Comparison of ENCODE assay signal across 16 cellular contexts in the genomic region with DNA sequence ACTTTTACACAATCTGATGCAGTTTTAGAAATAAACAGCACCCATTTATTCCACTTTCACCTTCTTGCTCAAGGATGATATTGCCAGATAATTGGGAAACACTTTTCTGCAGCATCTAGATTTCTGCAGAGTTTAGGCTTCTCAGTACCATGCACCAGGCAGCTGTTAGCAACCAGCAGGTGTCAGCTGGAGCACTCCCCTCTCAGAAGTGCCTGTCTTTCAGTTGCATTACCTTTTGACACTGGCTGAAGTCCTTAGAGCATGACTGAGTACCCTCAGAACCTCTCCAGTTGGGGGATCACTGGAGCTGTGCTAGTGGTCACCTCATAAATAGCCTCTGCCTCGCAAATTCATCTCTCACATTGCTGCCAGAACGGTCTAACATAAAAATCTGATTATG.
DNase-seq lines count a peak whose midpoint lies in the region; ATAC-seq and TF ChIP-seq lines count a peak whose summit lies in the region.
"Had no signal": no experiment of that assay in that cellular context is flagged by ENCODE, and none has a peak within 500 bp of the region (broad histone marks: within the 10 kb centered on the region; RNA-seq: fewer than 3 reads in every experiment).

No MANE protein-coding gene starts in this region.

- H3K27me3 ChIP-seq in Caco-2 (replicated peaks; ENCODE audit: control insufficient read depth, insufficient read depth, low read length) (no peaks in the 10 kb centered on the region), MM.1S (replicated peaks; ENCODE audit: insufficient read depth, low read length) (no peaks in the 10 kb centered on the region), WERI-Rb-1 (ENCODE audit: insufficient read depth, low read depth, severe bottlenecking) (no peaks in the 10 kb centered on the region), Karpas-422 (ENCODE audit: low read length) (no peaks in the 10 kb centered on the region)

- no peaks in the 10 kb centered on the region for H3K9me3 ChIP-seq in Caco-2
- H3K9me3 ChIP-seq in MM.1S (replicated peaks; ENCODE audit: insufficient read depth, low read length), result no peaks in the 10 kb centered on the region
- no peaks in the 10 kb centered on the region for H3K9me3 ChIP-seq in WERI-Rb-1 (ENCODE audit: severe bottlenecking)
- no peaks in the 10 kb centered on the region for H3K9me3 ChIP-seq in Karpas-422 (ENCODE audit: low read length)

- CTCF ChIA-PET in Caco-2 (lab: Charles Lee), result no interaction called here

- intact Hi-C loops in Caco-2 (cut with micrococcal nuclease; ENCODE audit: unreplicated experiment), result no loop called here
- intact Hi-C loops in lower leg skin (cut with DNase I; ENCODE audit: low total_unique reads), result no loop called here

- H3K9me3 Mint-ChIP-seq in Caco-2 (ENCODE audit: unreplicated experiment), result no peaks in the 10 kb centered on the region
- H3K9me3 Mint-ChIP-seq: type B pancreatic cell had no signal

- no TSS peak for BruUV-seq in Caco-2 (replicated peaks; lab: Mats Ljungman, UMichigan)

- peaks cover 6% of the 10 kb centered on the region for H3K4me1 Mint-ChIP-seq in Caco-2 (ENCODE audit: low read depth, unreplicated experiment)

- H3K36me3 ChIP-seq in Caco-2 (ENCODE audit: control insufficient read depth, insufficient read depth, low read length) (no peaks in the 10 kb centered on the region), MM.1S (replicated peaks; ENCODE audit: insufficient read depth, low read length) (no peaks in the 10 kb centered on the region), WERI-Rb-1 (no peaks in the 10 kb centered on the region), Karpas-422 (ENCODE audit: insufficient read depth, low read length) (no peaks in the 10 kb centered on the region)

- POLR2A ChIA-PET in Caco-2 (lab: Charles Lee), result no interaction called here

- H3K9me2 ChIP-seq in MM.1S (replicated peaks; ENCODE audit: insufficient read depth, low read length), result no peaks in the 10 kb centered on the region
- no peaks in the 10 kb centered on the region for H3K9me2 ChIP-seq in Karpas-422 (replicated peaks; ENCODE audit: insufficient read depth, low read length)

- H3K9ac ChIP-seq in MM.1S (ENCODE audit: low read length) (no peak overlapping the region), Karpas-422 (ENCODE audit: low read length) (no peak overlapping the region)

- 36 to 57% methylated on average over 2 of the region's 2 CpGs for WGBS in lower leg skin, 2 donors

- H3K27me3 Mint-ChIP-seq in Caco-2 (ENCODE audit: insufficient read depth, unreplicated experiment), result no peaks in the 10 kb centered on the region

- no peak overlapping the region for H3K4me3 Mint-ChIP-seq in Caco-2 (ENCODE audit: unreplicated experiment)
- H3K4me3 Mint-ChIP-seq: nephron, type B pancreatic cell had no signal

- DNase-seq in Caco-2 (no peak), MM.1S (peak; percentile 32), WERI-Rb-1 (no peak), GOT3 (lab: John Stamatoyannopoulos, UW) (no peak), lower leg skin (ENCODE audit: low spot score in 2 of 2) (no peak), Karpas-422 (no peak)
- DNase-seq in activated effector memory CD4-positive, alpha-beta T cell treated with anti-CD3 and anti-CD28 coated beads, Interleukin-2, amount 50 U/mL, for 16 hours, result no peak
- DNase-seq: activated T-cell treated with anti-CD3 and anti-CD28 coated beads, Interleukin-2, amount 50 U/mL, for 1 hour; anterior cingulate cortex; foreskin fibroblast; GF-D8; NCI-H1930; Right ventricle myocardium superior had no signal

- no peaks in the 10 kb centered on the region for H3K36me3 Mint-ChIP-seq in Caco-2 (ENCODE audit: insufficient read depth, unreplicated experiment)
- H3K36me3 Mint-ChIP-seq: type B pancreatic cell had no signal

- no peaks in the 10 kb centered on the region for H3K79me2 ChIP-seq in MM.1S (ENCODE audit: low read length)
- H3K79me2 ChIP-seq in Karpas-422 (ENCODE audit: low read length), result no peaks in the 10 kb centered on the region

- H3K27ac Mint-ChIP-seq in Caco-2 (ENCODE audit: unreplicated experiment), result no peak overlapping the region
- H3K27ac Mint-ChIP-seq: nephron, type B pancreatic cell had no signal

- TF ChIP-seq CTCF in Caco-2 (IDR thresholded peaks at IDR 0.05; ENCODE audit: insufficient read depth in 1 of 2, low read depth in 1 of 2, low read length in 1 of 2, severe bottlenecking in 1 of 2, unreplicated experiment in 1 of 2), result peak; percentile 10 to 43
- peak; percentile 15 for TF ChIP-seq CTCF in MM.1S (IDR thresholded peaks at IDR 0.05; ENCODE audit: low read length)
- peak; percentile 57; the same call in 1 of the 2 replicates for TF ChIP-seq CTCF in WERI-Rb-1 (IDR thresholded peaks at IDR 0.05; ENCODE audit: low read depth, low read length)
- TF ChIP-seq CTCF in lower leg skin (IDR thresholded peaks at IDR 0.05), result no peak

- H4K20me1 ChIP-seq in MM.1S (ENCODE audit: insufficient read depth, low read length) (no peaks in the 10 kb centered on the region), Karpas-422 (ENCODE audit: insufficient read depth, low read depth, low read length) (no peaks in the 10 kb centered on the region)

- no peak overlapping the region for H3K4me3 ChIP-seq in Caco-2 (ENCODE audit: low read depth, low read length)
- no peak overlapping the region for H3K4me3 ChIP-seq in MM.1S (ENCODE audit: low read length)
- no peak overlapping the region for H3K4me3 ChIP-seq in WERI-Rb-1 (ENCODE audit: low read depth, low read length)
- H3K4me3 ChIP-seq in lower leg skin (ENCODE audit: low read depth, poor library complexity, severe bottlenecking), result no peak overlapping the region
- no peak overlapping the region for H3K4me3 ChIP-seq in Karpas-422 (ENCODE audit: low read length)

- ATAC-seq in GM19324 (IDR thresholded peaks at IDR 0.05; ENCODE audit: low FRiP score, unreplicated experiment), result peak; percentile 44

- H3K4me1 ChIP-seq in Caco-2, result no peaks in the 10 kb centered on the region
- no peaks in the 10 kb centered on the region for H3K4me1 ChIP-seq in MM.1S (ENCODE audit: low read length)
- peaks cover 8% of the 10 kb centered on the region for H3K4me1 ChIP-seq in Karpas-422 (ENCODE audit: low read length)

- TF ChIP-seq POLR2A in lower leg skin (IDR thresholded peaks at IDR 0.05), result no peak

- no peaks in the 10 kb centered on the region for H3F3A ChIP-seq in MM.1S (ENCODE audit: insufficient read depth, low read length)

- H2AFZ ChIP-seq in MM.1S (ENCODE audit: low read length) (no peak overlapping the region), Karpas-422 (ENCODE audit: low read length) (no peak overlapping the region)

- H3K4me2 ChIP-seq in MM.1S (ENCODE audit: low read depth, low read length) (no peak overlapping the region), Karpas-422 (ENCODE audit: low read depth, low read length, poor library complexity, severe bottlenecking) (no peak overlapping the region)

- H3K27ac ChIP-seq in MM.1S (ENCODE audit: low read length) (no peak overlapping the region), WERI-Rb-1 (no peak overlapping the region), Karpas-422 (ENCODE audit: low read length) (no peak overlapping the region)

Comparison
In these comparisons a context has a peak if more than half of its experiments do, and no peak if none do; other contexts are left out.
1. CTCF ChIP-seq: peak in Caco-2 (2 of 2), MM.1S (single experiment) and WERI-Rb-1 (single experiment); none in lower leg skin (0 of 3).